ENCODE assay signal across 1 cellular context in the genomic region with DNA sequence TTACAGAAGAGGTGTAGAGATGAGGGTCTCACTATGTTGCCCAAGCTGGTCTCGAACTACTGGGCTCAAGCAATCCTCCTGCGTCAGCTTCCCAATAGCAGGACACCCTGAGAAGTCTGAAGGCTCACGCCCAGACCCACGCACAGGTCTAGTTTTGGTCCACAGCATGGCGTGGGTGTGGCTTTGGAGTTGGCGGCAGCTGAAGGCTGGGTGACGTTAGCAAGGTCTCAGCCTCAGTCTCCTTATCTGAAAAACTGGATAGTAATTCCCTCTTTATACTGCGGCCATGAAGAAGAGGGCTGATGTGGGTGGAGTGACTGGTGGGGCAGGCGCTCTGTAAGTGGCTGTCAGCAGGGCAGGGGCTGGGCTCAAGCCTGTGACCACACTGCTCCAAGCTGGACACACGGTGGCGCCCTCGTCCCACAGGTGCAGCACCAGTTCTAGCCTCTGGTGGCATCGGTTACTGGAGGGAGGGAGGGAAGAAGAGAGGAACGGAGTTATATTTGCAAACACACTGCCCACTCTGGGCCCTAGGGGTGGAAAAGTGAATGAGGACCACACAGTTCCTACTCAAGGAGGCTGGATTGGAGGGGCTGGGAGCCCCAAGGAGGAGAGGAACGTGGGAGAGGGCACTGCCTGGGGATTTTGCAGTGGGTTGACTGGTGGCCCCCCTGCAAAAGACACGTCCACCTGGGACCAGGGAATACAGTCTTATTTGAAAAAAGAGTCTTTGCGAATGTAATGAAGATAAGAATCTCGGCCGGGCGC.
A peak's percentile ranks its signal among the peaks of the same experiment; 100 is the strongest.
TF ChIP-seq lines count a peak whose summit lies in the region.

No MANE protein-coding gene starts in this region.

TF ChIP-seq in endothelial cell of umbilical vein, 7 proteins besides CTCF, POLR2A, EP300 and RAD21:
- TF ChIP-seq FOS (IDR thresholded peaks at IDR 0.05; ENCODE audit: borderline replicate concordance, insufficient read depth, low read length) = no peak
- TF ChIP-seq EZH2 (IDR thresholded peaks at IDR 0.05; ENCODE audit: borderline replicate concordance, low read depth, low read length, severe bottlenecking) = no peak
- no peak for TF ChIP-seq JUN (IDR thresholded peaks at IDR 0.05; ENCODE audit: borderline replicate concordance, insufficient read depth, insufficient read length, low read depth)
- no peak for TF ChIP-seq GATA2 (IDR thresholded peaks at IDR 0.05; ENCODE audit: insufficient read depth, insufficient read length, low read depth, low read length)
- no peak for TF ChIP-seq MYC (IDR thresholded peaks at IDR 0.05; ENCODE audit: low read depth, low read length)
- TF ChIP-seq, protein P1, sequence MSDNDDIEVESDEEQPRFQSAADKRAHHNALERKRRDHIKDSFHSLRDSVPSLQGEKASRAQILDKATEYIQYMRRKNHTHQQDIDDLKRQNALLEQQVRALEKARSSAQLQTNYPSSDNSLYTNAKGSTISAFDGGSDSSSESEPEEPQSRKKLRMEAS (IDR thresholded peaks at IDR 0.05; ENCODE audit: insufficient read depth, insufficient read length) = no peak
- peak; percentile 50 for TF ChIP-seq POLR2AphosphoS5 (IDR thresholded peaks at IDR 0.05; ENCODE audit: insufficient read depth, low read depth, low read length)
